9 cellular contexts compared by ENCODE assay signal in the genomic region with DNA sequence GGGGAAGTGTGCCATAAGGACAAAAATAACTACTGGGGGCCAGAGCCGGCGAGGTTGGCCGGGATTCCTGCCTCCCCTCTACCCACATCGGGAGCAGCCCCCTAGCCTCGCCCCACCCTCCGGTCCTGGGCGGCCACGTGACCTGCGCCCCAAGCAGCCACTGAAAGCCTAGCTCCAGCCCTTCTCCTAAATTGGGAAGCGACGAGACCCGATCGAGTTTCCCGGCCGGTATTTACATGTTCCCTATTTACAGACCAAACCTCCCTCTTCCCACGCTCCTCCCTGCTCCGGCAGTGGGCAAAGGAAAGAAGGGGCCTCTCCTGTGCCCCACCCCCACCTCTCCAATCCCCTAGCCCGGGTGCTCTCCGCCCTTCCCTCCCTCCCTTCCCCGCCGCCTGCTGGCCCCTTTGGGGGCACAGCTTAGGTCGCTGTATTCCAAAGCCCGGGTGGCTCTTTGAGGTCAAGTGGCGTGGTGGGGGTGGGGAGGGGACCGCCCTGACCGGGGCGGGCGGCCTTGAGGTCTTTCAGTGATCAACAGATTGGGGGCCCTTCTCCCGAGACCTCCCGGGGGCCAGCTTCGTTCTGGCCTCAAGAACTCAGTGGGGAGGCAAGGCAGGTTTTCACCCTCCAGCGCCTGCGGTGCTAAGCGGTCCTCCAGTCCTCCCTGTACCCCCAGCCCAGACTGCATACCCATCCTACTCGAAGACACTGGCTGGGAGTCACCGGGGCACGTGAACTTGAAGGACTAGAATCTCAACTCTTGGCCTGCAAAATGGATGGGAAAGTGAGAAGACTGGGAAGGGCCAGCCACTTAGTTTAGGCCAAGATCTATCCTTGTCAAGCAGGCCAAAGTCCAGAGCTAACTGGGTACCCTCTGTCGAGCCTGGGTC. TPM values are rescaled to one million over a fixed set of nuclear protein-coding genes. Genes with fewer than 3 reads are reported as not detected.
DNase-seq lines count a peak whose midpoint lies in the region; ATAC-seq and TF ChIP-seq lines count a peak whose summit lies in the region.
"Had no signal": no experiment of that assay in that cellular context is flagged by ENCODE, and none has a peak within 500 bp of the region (broad histone marks: within the 10 kb centered on the region; RNA-seq: fewer than 3 reads in every experiment).

No MANE protein-coding gene starts in this region.

- H3K36me3 ChIP-seq in ovary = no peaks in the 10 kb centered on the region

- TF ChIP-seq CTCF in ovary (IDR thresholded peaks at IDR 0.05) = peak in 2 of 3 donors; percentile 26 to 42

- peak; percentile 63 for DNase-seq in CD1c-positive myeloid dendritic cell (ENCODE audit: extremely low spot score)
- no peak for DNase-seq in activated naive CD8-positive, alpha-beta T cell treated with anti-CD3 and anti-CD28 coated beads, Interleukin-2, amount 50 U/mL, for 24 hours
- DNase-seq in left ventricle myocardium superior = peak; percentile 74
- peak; percentile 66 to 75 (median 70) for DNase-seq in ovary
- DNase-seq in HuH-7 (ENCODE audit: low spot score) = no peak
- DNase-seq in activated CD4-positive, alpha-beta T cell treated with anti-CD3 and anti-CD28 coated beads, Interleukin-2, amount 10 ng/mL, durations not matched to agents 24 days and 14 days = no peak
- DNase-seq in activated T-cell treated with anti-CD3 and anti-CD28 coated beads, Interleukin-2, amount 50 U/mL, for 24 hours = no peak
- DNase-seq in SIG-M5 treated with dmso at 0.1 percent for 504 hours (lab: John Stamatoyannopoulos, UW; ENCODE audit: unreplicated experiment) = no peak
- DNase-seq: NCI-H446 treated with DMSO at 0.1 percent for 48 hours had no signal

- intact Hi-C loops in left ventricle myocardium superior (cut with micrococcal nuclease) = no loop called here
- intact Hi-C loops in ovary (cut with DNase I) = no loop called here
- intact Hi-C loops in activated CD4-positive, alpha-beta T cell treated with anti-CD3 and anti-CD28 coated beads, Interleukin-2, amount 10 ng/mL, durations not matched to agents 24 days and 14 days (cut with micrococcal nuclease) = no loop called here

- peak overlapping the region; percentile 26 for H3K4me3 Mint-ChIP-seq in activated naive CD8-positive, alpha-beta T cell treated with anti-CD3 and anti-CD28 coated beads, Interleukin-2, amount 50 U/mL, for 24 hours
- no peak overlapping the region for H3K4me3 Mint-ChIP-seq in activated CD4-positive, alpha-beta T cell treated with anti-CD3 and anti-CD28 coated beads, Interleukin-2, amount 10 ng/mL, durations not matched to agents 24 days and 14 days
- no peak overlapping the region for H3K4me3 Mint-ChIP-seq in activated T-cell treated with anti-CD3 and anti-CD28 coated beads, Interleukin-2, amount 50 U/mL, for 24 hours

- H3K4me3 ChIP-seq in ovary = peak overlapping the region; percentile 36

- H3K27me3 ChIP-seq in ovary = no peaks in the 10 kb centered on the region

- H3K27ac ChIP-seq in ovary = peak overlapping the region; percentile 61 to 81

- H3K4me1 ChIP-seq in ovary (ENCODE audit: insufficient read depth) = peaks cover 6% of the 10 kb centered on the region

- H3K36me3 Mint-ChIP-seq in activated naive CD8-positive, alpha-beta T cell treated with anti-CD3 and anti-CD28 coated beads, Interleukin-2, amount 50 U/mL, for 24 hours (ENCODE audit: low read depth) = no peaks in the 10 kb centered on the region
- H3K36me3 Mint-ChIP-seq in activated CD4-positive, alpha-beta T cell treated with anti-CD3 and anti-CD28 coated beads, Interleukin-2, amount 10 ng/mL, durations not matched to agents 24 days and 14 days (ENCODE audit: low read depth) = no peaks in the 10 kb centered on the region
- no peaks in the 10 kb centered on the region for H3K36me3 Mint-ChIP-seq in activated T-cell treated with anti-CD3 and anti-CD28 coated beads, Interleukin-2, amount 50 U/mL, for 24 hours (ENCODE audit: low read depth)

- TF ChIP-seq POLR2A in ovary (IDR thresholded peaks at IDR 0.05) = no peak

- peaks cover 31% of the 10 kb centered on the region for H3K27me3 Mint-ChIP-seq in activated naive CD8-positive, alpha-beta T cell treated with anti-CD3 and anti-CD28 coated beads, Interleukin-2, amount 50 U/mL, for 24 hours
- H3K27me3 Mint-ChIP-seq in activated CD4-positive, alpha-beta T cell treated with anti-CD3 and anti-CD28 coated beads, Interleukin-2, amount 10 ng/mL, durations not matched to agents 24 days and 14 days = peaks cover 50% of the 10 kb centered on the region
- H3K27me3 Mint-ChIP-seq in activated T-cell treated with anti-CD3 and anti-CD28 coated beads, Interleukin-2, amount 50 U/mL, for 24 hours = peaks cover 23% of the 10 kb centered on the region

- 19 to 23% (median 20%) methylated on average over 37 to 38 of the region's 38 CpGs for WGBS in ovary, 3 donors

- no peak overlapping the region for H3K27ac Mint-ChIP-seq in activated naive CD8-positive, alpha-beta T cell treated with anti-CD3 and anti-CD28 coated beads, Interleukin-2, amount 50 U/mL, for 24 hours
- no peak overlapping the region for H3K27ac Mint-ChIP-seq in activated CD4-positive, alpha-beta T cell treated with anti-CD3 and anti-CD28 coated beads, Interleukin-2, amount 10 ng/mL, durations not matched to agents 24 days and 14 days
- no peak overlapping the region for H3K27ac Mint-ChIP-seq in activated T-cell treated with anti-CD3 and anti-CD28 coated beads, Interleukin-2, amount 50 U/mL, for 24 hours

- no peaks in the 10 kb centered on the region for H3K9me3 Mint-ChIP-seq in activated naive CD8-positive, alpha-beta T cell treated with anti-CD3 and anti-CD28 coated beads, Interleukin-2, amount 50 U/mL, for 24 hours
- H3K9me3 Mint-ChIP-seq in activated CD4-positive, alpha-beta T cell treated with anti-CD3 and anti-CD28 coated beads, Interleukin-2, amount 10 ng/mL, durations not matched to agents 24 days and 14 days = no peaks in the 10 kb centered on the region
- no peaks in the 10 kb centered on the region for H3K9me3 Mint-ChIP-seq in activated T-cell treated with anti-CD3 and anti-CD28 coated beads, Interleukin-2, amount 50 U/mL, for 24 hours

- ATAC-seq in activated naive CD8-positive, alpha-beta T cell treated with anti-CD3 and anti-CD28 coated beads, Interleukin-2, amount 50 U/mL, for 24 hours = no peak
- ATAC-seq in left ventricle myocardium superior = peak; percentile 79

- peaks cover 41% of the 10 kb centered on the region for H3K4me1 Mint-ChIP-seq in activated naive CD8-positive, alpha-beta T cell treated with anti-CD3 and anti-CD28 coated beads, Interleukin-2, amount 50 U/mL, for 24 hours
- H3K4me1 Mint-ChIP-seq in activated CD4-positive, alpha-beta T cell treated with anti-CD3 and anti-CD28 coated beads, Interleukin-2, amount 10 ng/mL, durations not matched to agents 24 days and 14 days = peaks cover 8% of the 10 kb centered on the region
- peaks cover 21% of the 10 kb centered on the region for H3K4me1 Mint-ChIP-seq in activated T-cell treated with anti-CD3 and anti-CD28 coated beads, Interleukin-2, amount 50 U/mL, for 24 hours (ENCODE audit: low read depth)

- H3K9me3 ChIP-seq in ovary = no peaks in the 10 kb centered on the region

- no peak for TF ChIP-seq EP300 in ovary (IDR thresholded peaks at IDR 0.05)

RNA-seq across cellular contexts. Expression of gene CTDSP2, which starts 6.3 kb away (rescaled TPM):
- 104 TPM for total RNA-seq in left ventricle myocardium superior
- total RNA-seq in ovary = 100 to 1,000 TPM in 6 of 7 donors, 10 to 100 TPM in 1; 73.1 to 212 (median 189) TPM
- 100 to 1,000 TPM in 1 of 2 donors, 10 to 100 TPM in 1; 94.8 to 165 TPM for polyA plus RNA-seq in ovary
- 81.4 and 82.7 TPM in 2 replicates for total RNA-seq in activated CD4-positive, alpha-beta T cell treated with anti-CD3 and anti-CD28 coated beads, Interleukin-2, amount 10 ng/mL, durations not matched to agents 24 days and 14 days

RNA-seq across cellular contexts. Expression of gene AVIL, which starts 34.3 kb away (rescaled TPM):
- total RNA-seq in left ventricle myocardium superior = 2.4 TPM
- 1 to 10 TPM; 1.4 to 5.3 (median 4.7) TPM for total RNA-seq in ovary
- 1 to 10 TPM; 2.9 to 8.1 TPM for polyA plus RNA-seq in ovary
- total RNA-seq in activated CD4-positive, alpha-beta T cell treated with anti-CD3 and anti-CD28 coated beads, Interleukin-2, amount 10 ng/mL, durations not matched to agents 24 days and 14 days = 1.2 and 1.9 TPM in 2 replicates

Comparison
In these comparisons a context has a peak if more than half of its experiments do, and no peak if none do; other contexts are left out.
1. DNase-seq: peak in CD1c-positive myeloid dendritic cell (single experiment), left ventricle myocardium superior (single experiment) and ovary (5 of 5); none in activated naive CD8-positive, alpha-beta T cell treated with anti-CD3 and anti-CD28 coated beads, Interleukin-2, amount 50 U/mL, for 24 hours (single experiment), HuH-7 (single experiment), activated CD4-positive, alpha-beta T cell treated with anti-CD3 and anti-CD28 coated beads, Interleukin-2, amount 10 ng/mL, durations not matched to agents 24 days and 14 days (single experiment), activated T-cell treated with anti-CD3 and anti-CD28 coated beads, Interleukin-2, amount 50 U/mL, for 24 hours (single experiment) and SIG-M5 treated with dmso at 0.1 percent for 504 hours (single experiment).